1 cellular context compared by ENCODE assay signal in genomic region chr12:120230974-120231315, GRCh38.
TF ChIP-seq lines count a peak whose summit lies in the region.

No MANE protein-coding gene starts in this region.

TF ChIP-seq in IMR-90, 13 proteins besides CTCF, POLR2A, EP300 and RAD21 (continued from another document):
- TF ChIP-seq ELK1 (IDR thresholded peaks at IDR 0.05; ENCODE audit: borderline replicate concordance, low read depth, low read length) (no peak), FOS (IDR thresholded peaks at IDR 0.05; ENCODE audit: low read depth, low read length) (no peak), MAFK (IDR thresholded peaks at IDR 0.05; ENCODE audit: low read depth, low read length) (no peak), USF2 (IDR thresholded peaks at IDR 0.05; ENCODE audit: low read depth, low read length) (no peak), NFE2L2 (IDR thresholded peaks at IDR 0.05; ENCODE audit: low read depth, low read length) (no peak), BHLHE40 (IDR thresholded peaks at IDR 0.05; ENCODE audit: low read depth, low read length) (no peak)
